24 cellular contexts compared by ENCODE assay signal in the genomic region with DNA sequence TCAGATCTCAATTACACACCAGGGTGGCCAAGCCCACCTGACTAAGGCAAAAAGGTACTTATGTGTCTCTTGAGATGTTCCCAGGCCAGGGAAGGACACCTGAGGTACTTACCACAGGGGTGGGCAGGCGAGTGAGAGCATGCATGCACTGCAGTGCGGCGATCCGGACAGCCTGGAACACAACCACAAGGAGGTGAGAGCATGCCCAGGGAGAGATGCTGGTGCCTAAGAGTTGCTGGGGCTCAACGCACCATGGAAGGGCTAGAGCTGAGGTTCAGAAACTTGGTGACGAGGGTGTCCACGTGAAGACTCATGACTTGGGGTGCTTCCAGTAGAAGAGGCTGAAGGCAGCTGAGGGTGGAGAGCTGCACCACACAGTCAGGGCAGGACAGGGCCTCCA.
"Had no signal": no experiment of that assay in that cellular context is flagged by ENCODE, and none has a peak within 500 bp of the region (broad histone marks: within the 10 kb centered on the region; RNA-seq: fewer than 3 reads in every experiment).

No MANE protein-coding gene starts in this region.

- H3K4me1 Mint-ChIP-seq: neural crest cell, WTC11 had no signal

- H3K4me2 ChIP-seq: SK-N-SH had no signal

- H3K27me3 ChIP-seq: ascending aorta, breast epithelium, esophagus muscularis mucosa, gastroesophageal sphincter, heart left ventricle, right atrium auricular region, thyroid gland had no signal

- H3K4me3 ChIP-seq: ascending aorta, breast epithelium, esophagus muscularis mucosa, gastroesophageal sphincter, heart left ventricle, left ventricle myocardium inferior, prostate gland, right atrium auricular region, skin epidermis, thyroid gland had no signal

- DNase-seq: activated CD4-positive, alpha-beta T cell treated with anti-CD3 and anti-CD28 coated beads for 4 hours; activated CD8-positive, alpha-beta memory T cell treated with anti-CD3 and anti-CD28 coated beads for 24 hours; activated CD8-positive, alpha-beta memory T cell treated with anti-CD3 and anti-CD28 coated beads, Interleukin-2, amount 50 U/mL, for 48 hours; activated naive CD4-positive, alpha-beta T cell; cerebellar nuclear complex; effector CD8-positive, alpha-beta T cell; kidney glomerular epithelial cell; left ventricle myocardium inferior; SK-N-SH; stimulated activated CD4-positive, alpha-beta T cell treated with anti-CD3 and anti-CD28 coated beads, Interleukin-2, amount 100 ng/mL, for 48 hours; T-cell; thyroid gland had no signal

- H3K27ac Mint-ChIP-seq: dendritic cell treated with granulocyte-macrophage colony-stimulating factor and Interleukin-4, amounts not matched to agents 40 ng/mL and 50 ng/mL, for 4 days; WTC11 had no signal

- H3K27me3 Mint-ChIP-seq: dendritic cell treated with granulocyte-macrophage colony-stimulating factor and Interleukin-4, amounts not matched to agents 40 ng/mL and 50 ng/mL, for 4 days; T-cell had no signal

- ATAC-seq: gastroesophageal sphincter, heart left ventricle, T-cell, WTC11 had no signal

- H3K27ac ChIP-seq: ascending aorta, breast epithelium, gastroesophageal sphincter, heart left ventricle, left ventricle myocardium inferior, prostate gland, right atrium auricular region, skin epidermis, thyroid gland had no signal

- H3K4me1 ChIP-seq: breast epithelium had no signal

- H3K9me3 Mint-ChIP-seq: dendritic cell treated with granulocyte-macrophage colony-stimulating factor and Interleukin-4, amounts not matched to agents 40 ng/mL and 50 ng/mL, for 4 days; neural crest cell; T-cell had no signal

- H3K9ac ChIP-seq: SK-N-SH had no signal

- FAIRE-seq: endothelial cell of umbilical vein had no signal

- H3K9me3 ChIP-seq: ascending aorta, breast epithelium, esophagus muscularis mucosa, gastroesophageal sphincter, heart left ventricle, left ventricle myocardium inferior, prostate gland, right atrium auricular region, SK-N-SH, thyroid gland had no signal

- H3K4me3 Mint-ChIP-seq: dendritic cell treated with granulocyte-macrophage colony-stimulating factor and Interleukin-4, amounts not matched to agents 40 ng/mL and 50 ng/mL, for 4 days; neural crest cell; T-cell; WTC11 had no signal
